1 cellular context compared by ENCODE assay signal in genomic region chr4:129353490-129353889, GRCh38.
TF ChIP-seq lines count a peak whose summit lies in the region.

No MANE protein-coding gene starts in this region.

TF ChIP-seq in GM12878, 131 proteins besides CTCF, POLR2A, EP300 and RAD21:
- TF ChIP-seq TCF12 (IDR thresholded peaks at IDR 0.05; ENCODE audit: low read depth, low read length): no peak
- no peak for TF ChIP-seq JUNB (IDR thresholded peaks at IDR 0.05)
- TF ChIP-seq MEF2B (IDR thresholded peaks at IDR 0.05; ENCODE audit: partially characterized antibody, poor library complexity, severe bottlenecking): no peak
- TF ChIP-seq RAD51 (IDR thresholded peaks at IDR 0.05): no peak
- no peak for TF ChIP-seq STAT3 (IDR thresholded peaks at IDR 0.05; ENCODE audit: low read depth, low read length)
